Comparison of ENCODE assay signal across 17 cellular contexts in genomic region chr9:128556915-128557634, GRCh38. TPM values are rescaled to one million over a fixed set of nuclear protein-coding genes. Genes with fewer than 3 reads are reported as not detected.
DNase-seq lines count a peak whose midpoint lies in the region; ATAC-seq, FAIRE-seq and TF ChIP-seq lines count a peak whose summit lies in the region.
"Had no signal": no experiment of that assay in that cellular context is flagged by ENCODE, and none has a peak within 500 bp of the region (broad histone marks: within the 10 kb centered on the region; RNA-seq: fewer than 3 reads in every experiment).

No MANE protein-coding gene starts in this region.

- H3K9me3 ChIP-seq in SK-N-MC (ENCODE audit: low read depth, low read length) (no peaks in the 10 kb centered on the region), fibroblast of lung (ENCODE audit: control insufficient read depth, insufficient read depth, low read depth, low read length) (no peaks in the 10 kb centered on the region), small intestine (ENCODE audit: control insufficient read depth, low read depth) (no peaks in the 10 kb centered on the region)

- no peaks in the 10 kb centered on the region for H3K27me3 Mint-ChIP-seq in activated CD8-positive, alpha-beta T cell treated with anti-CD3 and anti-CD28 coated beads, Interleukin-2, amount 10 ng/mL, durations not matched to agents 7 days and 5 days (ENCODE audit: low read depth)
- no peaks in the 10 kb centered on the region for H3K27me3 Mint-ChIP-seq in activated CD8-positive, alpha-beta T cell treated with anti-CD3 and anti-CD28 coated beads for 36 hours
- H3K27me3 Mint-ChIP-seq: activated T-helper 17 cell treated with anti-CD3 and anti-CD28 coated beads, Interleukin-2, amount 50 U/mL, for 72 hours; central memory CD8-positive, alpha-beta T cell had no signal

- no peak overlapping the region for H3K4me3 ChIP-seq in SK-N-MC
- no peak overlapping the region for H3K4me3 ChIP-seq in fibroblast of lung (replicated peaks in 1 of 4; ENCODE audit: control extremely low read depth in 1 of 4, insufficient read depth in 1 of 4, low read depth in 3 of 4, low read length in 4 of 4)
- no peak overlapping the region for H3K4me3 ChIP-seq in small intestine (ENCODE audit: low read depth in 1 of 2, low read length in 2 of 2)

- H4K20me1 ChIP-seq in fibroblast of lung (ENCODE audit: control insufficient read depth, extremely low read depth, insufficient read depth, low read length): peaks cover 6% of the 10 kb centered on the region

- no peak for FAIRE-seq in small intestine (lab: Jason Lieb, UNC)
- FAIRE-seq: A204.1 had no signal

- H3K9me3 Mint-ChIP-seq in activated CD8-positive, alpha-beta T cell treated with anti-CD3 and anti-CD28 coated beads, Interleukin-2, amount 10 ng/mL, durations not matched to agents 7 days and 5 days (ENCODE audit: insufficient read depth): no peaks in the 10 kb centered on the region
- H3K9me3 Mint-ChIP-seq in activated CD8-positive, alpha-beta T cell treated with anti-CD3 and anti-CD28 coated beads for 36 hours: no peaks in the 10 kb centered on the region
- H3K9me3 Mint-ChIP-seq: activated T-helper 17 cell treated with anti-CD3 and anti-CD28 coated beads, Interleukin-2, amount 50 U/mL, for 72 hours; central memory CD8-positive, alpha-beta T cell; immature natural killer cell; WTC11 had no signal

- peaks cover 84% of the 10 kb centered on the region for H3K79me2 ChIP-seq in fibroblast of lung (ENCODE audit: control insufficient read depth, insufficient read depth, low read length)

- CTCF ChIA-PET in activated CD8-positive, alpha-beta T cell treated with anti-CD3 and anti-CD28 coated beads, Interleukin-2, amount 10 ng/mL, durations not matched to agents 7 days and 5 days (lab: Charles Lee): interaction anchor here (0.7 kb wide), 1 partner anchor 465 kb away, joined by 3 read pairs; no protein-coding TSS in a partner anchor
- CTCF ChIA-PET in activated CD8-positive, alpha-beta T cell treated with anti-CD3 and anti-CD28 coated beads for 36 hours (lab: Charles Lee): no interaction called here

- no peak for DNase-seq in activated CD8-positive, alpha-beta T cell treated with anti-CD3 and anti-CD28 coated beads, Interleukin-2, amount 10 ng/mL, durations not matched to agents 7 days and 5 days
- no peak for DNase-seq in activated CD8-positive, alpha-beta T cell treated with anti-CD3 and anti-CD28 coated beads for 36 hours
- DNase-seq in SK-N-MC (ENCODE audit: low read depth, low spot score): no peak
- DNase-seq in fibroblast of lung (ENCODE audit: low read depth in 2 of 2): no peak
- DNase-seq in small intestine: peak; percentile 67
- DNase-seq in NCI-H69 (lab: John Stamatoyannopoulos, UW): no peak
- DNase-seq in GM10266 (ENCODE audit: extremely low spot score): no peak
- DNase-seq: HCEC 1CT, immature natural killer cell, NCI-H1105, NCI-H526 treated with DMSO at 0.1 percent for 48 hours, trophoblast cell had no signal

- peaks cover 14% of the 10 kb centered on the region for H3K36me3 Mint-ChIP-seq in activated CD8-positive, alpha-beta T cell treated with anti-CD3 and anti-CD28 coated beads, Interleukin-2, amount 10 ng/mL, durations not matched to agents 7 days and 5 days (ENCODE audit: low read depth)
- peaks cover 5% of the 10 kb centered on the region for H3K36me3 Mint-ChIP-seq in activated CD8-positive, alpha-beta T cell treated with anti-CD3 and anti-CD28 coated beads for 36 hours (ENCODE audit: low read depth)
- H3K36me3 Mint-ChIP-seq: immature natural killer cell had no signal

- peak overlapping the region; percentile 89 for H3K27ac ChIP-seq in SK-N-MC
- H3K27ac ChIP-seq in fibroblast of lung (ENCODE audit: insufficient read depth, low read length): no peak overlapping the region
- H3K27ac ChIP-seq in small intestine (ENCODE audit: low read depth in 1 of 2, low read length in 1 of 2): no peak overlapping the region

- no peak for ATAC-seq in activated CD8-positive, alpha-beta T cell treated with anti-CD3 and anti-CD28 coated beads, Interleukin-2, amount 10 ng/mL, durations not matched to agents 7 days and 5 days
- ATAC-seq in activated CD8-positive, alpha-beta T cell treated with anti-CD3 and anti-CD28 coated beads for 36 hours: no peak
- ATAC-seq in GM18861 (IDR thresholded peaks at IDR 0.05; ENCODE audit: unreplicated experiment): no peak
- ATAC-seq: activated T-helper 17 cell treated with anti-CD3 and anti-CD28 coated beads, Interleukin-2, amount 50 U/mL, for 72 hours; WTC11 had no signal

- intact Hi-C loops in activated CD8-positive, alpha-beta T cell treated with anti-CD3 and anti-CD28 coated beads for 36 hours (cut with micrococcal nuclease): no loop called here

- H2AFZ ChIP-seq in fibroblast of lung (ENCODE audit: low read length): no peak overlapping the region

- peaks cover 12% of the 10 kb centered on the region for H3K4me1 ChIP-seq in fibroblast of lung (ENCODE audit: control insufficient read depth, extremely low read depth, insufficient read depth, low read length)
- H3K4me1 ChIP-seq in small intestine (ENCODE audit: control insufficient read depth in 2 of 2, insufficient read depth in 1 of 2, low read depth in 1 of 2, low read length in 1 of 2): peaks cover 8 to 20% of the 10 kb centered on the region in 2 donors

- peak overlapping the region; percentile 7 for H3K27ac Mint-ChIP-seq in activated CD8-positive, alpha-beta T cell treated with anti-CD3 and anti-CD28 coated beads, Interleukin-2, amount 10 ng/mL, durations not matched to agents 7 days and 5 days
- H3K27ac Mint-ChIP-seq in activated CD8-positive, alpha-beta T cell treated with anti-CD3 and anti-CD28 coated beads for 36 hours: no peak overlapping the region
- H3K27ac Mint-ChIP-seq: activated T-helper 17 cell treated with anti-CD3 and anti-CD28 coated beads, Interleukin-2, amount 50 U/mL, for 72 hours; WTC11 had no signal

- TF ChIP-seq CTCF in activated CD8-positive, alpha-beta T cell treated with anti-CD3 and anti-CD28 coated beads for 36 hours (IDR thresholded peaks at IDR 0.05): no peak
- TF ChIP-seq CTCF in fibroblast of lung (conservative IDR thresholded peaks at IDR 0.05 in 1 of 2, IDR thresholded peaks at IDR 0.05 in 1 of 2; ENCODE audit: low read depth in 1 of 2, low read length in 2 of 2) (no peak), GM10266 (IDR thresholded peaks at IDR 0.05; ENCODE audit: control insufficient read depth, insufficient read depth, low read depth, missing control alignments) (no peak)

- H3K27me3 ChIP-seq in fibroblast of lung (ENCODE audit: control insufficient read depth, insufficient read depth, low read length): no peaks in the 10 kb centered on the region
- H3K27me3 ChIP-seq in small intestine (ENCODE audit: control insufficient read depth in 2 of 2, insufficient read depth in 2 of 2, low read length in 2 of 2): no peaks in the 10 kb centered on the region

- peak overlapping the region; percentile 13 for H3K9ac ChIP-seq in SK-N-MC (ENCODE audit: insufficient read length)
- H3K9ac ChIP-seq in fibroblast of lung (ENCODE audit: insufficient read depth, low read length): no peak overlapping the region

- no peak overlapping the region for H3K4me3 Mint-ChIP-seq in activated CD8-positive, alpha-beta T cell treated with anti-CD3 and anti-CD28 coated beads, Interleukin-2, amount 10 ng/mL, durations not matched to agents 7 days and 5 days
- no peak overlapping the region for H3K4me3 Mint-ChIP-seq in activated CD8-positive, alpha-beta T cell treated with anti-CD3 and anti-CD28 coated beads for 36 hours
- H3K4me3 Mint-ChIP-seq: activated T-helper 17 cell treated with anti-CD3 and anti-CD28 coated beads, Interleukin-2, amount 50 U/mL, for 72 hours; central memory CD8-positive, alpha-beta T cell; immature natural killer cell; WTC11 had no signal

- H3K4me1 Mint-ChIP-seq in activated CD8-positive, alpha-beta T cell treated with anti-CD3 and anti-CD28 coated beads, Interleukin-2, amount 10 ng/mL, durations not matched to agents 7 days and 5 days (ENCODE audit: low read depth): peaks cover 16% of the 10 kb centered on the region
- peaks cover 33% of the 10 kb centered on the region for H3K4me1 Mint-ChIP-seq in activated CD8-positive, alpha-beta T cell treated with anti-CD3 and anti-CD28 coated beads for 36 hours (ENCODE audit: low read depth)

- WGBS in small intestine, 3 donors: 55 to 63% (median 60%) methylated on average over 5 of the region's 5 CpGs

- no peaks in the 10 kb centered on the region for H3K36me3 ChIP-seq in SK-N-MC (ENCODE audit: insufficient read depth, low read length)
- no peaks in the 10 kb centered on the region for H3K36me3 ChIP-seq in fibroblast of lung (ENCODE audit: control insufficient read depth, insufficient read depth, low read length)
- H3K36me3 ChIP-seq in small intestine (ENCODE audit: control insufficient read depth in 2 of 2, insufficient read depth in 2 of 2, low read length in 2 of 2): no peaks in the 10 kb centered on the region

- POLR2A ChIA-PET in activated CD8-positive, alpha-beta T cell treated with anti-CD3 and anti-CD28 coated beads, Interleukin-2, amount 10 ng/mL, durations not matched to agents 7 days and 5 days (lab: Charles Lee): interaction anchor here (0.5 to 0.6 kb wide), 2 partner anchors 8 to 365 kb away, joined by 3 to 4 read pairs; no protein-coding TSS in a partner anchor
- POLR2A ChIA-PET in activated CD8-positive, alpha-beta T cell treated with anti-CD3 and anti-CD28 coated beads for 36 hours (lab: Charles Lee): interaction anchor here (0.8 kb wide), 1 partner anchor 23 kb away, joined by 3 read pairs; no protein-coding TSS in a partner anchor

- peak overlapping the region; percentile 41 for H3K4me2 ChIP-seq in fibroblast of lung (ENCODE audit: extremely low read depth, insufficient read depth, low read length)

RNA-seq across cellular contexts. Expression of gene SPTAN1, which starts 4.7 kb away (rescaled TPM):
- 100 to 1,000 TPM; 292 to 303 TPM for total RNA-seq in activated CD8-positive, alpha-beta T cell treated with anti-CD3 and anti-CD28 coated beads, Interleukin-2, amount 10 ng/mL, durations not matched to agents 7 days and 5 days
- 100 to 1,000 TPM; 178 to 183 TPM for total RNA-seq in activated CD8-positive, alpha-beta T cell treated with anti-CD3 and anti-CD28 coated beads for 36 hours
- 229 and 518 TPM in 2 replicates for total RNA-seq in fibroblast of lung
- 189 and 207 TPM in 2 replicates for polyA plus RNA-seq in fibroblast of lung
- 290 and 299 TPM in 2 replicates for polyA plus RNA-seq in fibroblast of lung (2012)
- polyA minus RNA-seq in fibroblast of lung (ENCODE audit: low replicate concordance): 1,388 and 1,572 TPM in 2 replicates
- 100 to 1,000 TPM in 2 of 3 donors, 10 to 100 TPM in 1; 98.1 to 154 (median 150) TPM for polyA plus RNA-seq in small intestine

RNA-seq across cellular contexts. Expression of gene GLE1, which starts 52.6 kb away (rescaled TPM):
- 10 to 100 TPM; 46.5 to 47.7 TPM for total RNA-seq in activated CD8-positive, alpha-beta T cell treated with anti-CD3 and anti-CD28 coated beads, Interleukin-2, amount 10 ng/mL, durations not matched to agents 7 days and 5 days
- 10 to 100 TPM; 46.8 to 48.2 TPM for total RNA-seq in activated CD8-positive, alpha-beta T cell treated with anti-CD3 and anti-CD28 coated beads for 36 hours
- total RNA-seq in fibroblast of lung: 22.1 and 23.6 TPM in 2 replicates
- 14.7 and 26.7 TPM in 2 replicates for polyA plus RNA-seq in fibroblast of lung
- polyA plus RNA-seq in fibroblast of lung (2012): 11.6 and 21.1 TPM in 2 replicates
- polyA minus RNA-seq in fibroblast of lung (ENCODE audit: low replicate concordance): 13.9 and 14.0 TPM in 2 replicates
- polyA plus RNA-seq in small intestine: 10 to 100 TPM; 17.8 to 21.2 (median 21.0) TPM
